In the genomic region with DNA sequence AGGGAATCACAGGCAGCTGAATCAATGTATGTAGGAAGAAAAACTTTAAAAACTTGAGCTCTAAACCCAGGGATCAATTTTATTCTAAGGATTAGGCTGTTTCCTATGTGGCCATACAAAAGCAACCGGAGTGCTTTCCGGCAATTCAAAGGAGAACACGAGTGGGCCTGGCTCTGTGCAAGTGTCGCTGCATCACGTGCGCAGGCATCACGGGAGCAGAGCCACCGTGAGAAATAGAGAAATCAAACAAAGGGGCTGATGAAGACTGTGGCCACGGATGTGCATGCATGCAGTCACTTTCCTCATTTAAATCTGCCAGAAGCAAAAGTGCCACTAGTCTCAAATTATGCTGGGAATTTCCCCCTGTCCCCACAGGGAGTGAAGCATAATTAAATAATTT, we compare ENCODE assay signal across 20 cellular contexts.
"Had no signal": no experiment of that assay in that cellular context is flagged by ENCODE, and none has a peak within 500 bp of the region (broad histone marks: within the 10 kb centered on the region; RNA-seq: fewer than 3 reads in every experiment).

No MANE protein-coding gene starts in this region.

- H3K4me1 ChIP-seq: foreskin keratinocyte, pancreas, prostate gland, testis had no signal

- H3K36me3 ChIP-seq: neural progenitor cell, pancreas, prostate gland had no signal

- H3K4me3 ChIP-seq: hepatocyte, lower lobe of right lung, neural progenitor cell, pancreas, prostate gland, spleen, testis, tibial nerve had no signal

- H3K27me3 Mint-ChIP-seq: stimulated activated naive CD8-positive, alpha-beta T cell treated with anti-CD3 and anti-CD28 coated beads, Interleukin-15, amount 100 ng/mL, for 72 hours had no signal

- FAIRE-seq: pancreas had no signal

- H3K36me3 Mint-ChIP-seq: naive thymus-derived CD4-positive, alpha-beta T cell; stimulated activated naive B cell treated with anti-CD40 and anti-IgM and Interleukin-4, amounts not matched to agents 10 μg/mL and 1 μg/mL and 100 μg/mL, for 72 hours had no signal

- H3K9ac ChIP-seq: neural progenitor cell had no signal

- H3K4me1 Mint-ChIP-seq: naive thymus-derived CD4-positive, alpha-beta T cell; stimulated activated naive CD8-positive, alpha-beta T cell treated with anti-CD3 and anti-CD28 coated beads, Interleukin-15, amount 100 ng/mL, for 72 hours had no signal

- H3K4me3 Mint-ChIP-seq: effector memory CD8-positive, alpha-beta T cell; naive thymus-derived CD4-positive, alpha-beta T cell; neural progenitor cell; stimulated activated naive B cell treated with anti-CD40 and anti-IgM and Interleukin-4, amounts not matched to agents 10 μg/mL and 1 μg/mL and 100 μg/mL, for 72 hours; stimulated activated naive CD8-positive, alpha-beta T cell treated with anti-CD3 and anti-CD28 coated beads, Interleukin-15, amount 100 ng/mL, for 72 hours had no signal

- H3K27ac ChIP-seq: foreskin keratinocyte, hepatocyte, lower lobe of right lung, neural progenitor cell, pancreas, prostate gland, testis, tibial nerve had no signal

- H3K9me3 Mint-ChIP-seq: effector memory CD8-positive, alpha-beta T cell; neural progenitor cell; stimulated activated naive B cell treated with anti-CD40 and anti-IgM and Interleukin-4, amounts not matched to agents 10 μg/mL and 1 μg/mL and 100 μg/mL, for 72 hours; stimulated activated naive CD8-positive, alpha-beta T cell treated with anti-CD3 and anti-CD28 coated beads, Interleukin-15, amount 100 ng/mL, for 72 hours had no signal

- H3K79me2 ChIP-seq: hepatocyte had no signal

- H3K27ac Mint-ChIP-seq: effector memory CD8-positive, alpha-beta T cell; naive thymus-derived CD4-positive, alpha-beta T cell; neural progenitor cell; stimulated activated naive B cell treated with anti-CD40 and anti-IgM and Interleukin-4, amounts not matched to agents 10 μg/mL and 1 μg/mL and 100 μg/mL, for 72 hours; stimulated activated naive CD8-positive, alpha-beta T cell treated with anti-CD3 and anti-CD28 coated beads, Interleukin-15, amount 100 ng/mL, for 72 hours had no signal

- H3K9me3 ChIP-seq: lower lobe of right lung, pancreas, prostate gland, spleen, testis, tibial nerve had no signal

- DNase-seq: cortex of kidney; effector memory CD8-positive, alpha-beta T cell; foreskin keratinocyte; lower lobe of right lung; mesenchymal stem cell; naive thymus-derived CD4-positive, alpha-beta T cell; pancreas; retina; spleen; stimulated activated CD4-positive, alpha-beta T cell treated with anti-CD3 and anti-CD28 coated beads, Interleukin-15, amount 100 ng/mL, for 24 hours; stimulated activated CD4-positive, alpha-beta T cell treated with anti-CD3 and anti-CD28 coated beads, Interleukin-1b, Interleukin-23, amount 100 ng/mL, for 48 hours; stimulated activated CD4-positive, alpha-beta T cell treated with anti-CD3 and anti-CD28 coated beads, Interleukin-4, amount 100 ng/mL, for 24 hours; stimulated activated naive B cell treated with anti-CD40 and anti-IgM and Interleukin-4, amounts not matched to agents 10 μg/mL and 1 μg/mL and 100 μg/mL, for 72 hours; stimulated activated naive CD8-positive, alpha-beta T cell treated with anti-CD3 and anti-CD28 coated beads, Interleukin-15, amount 100 ng/mL, for 72 hours; testis had no signal

- ATAC-seq: effector memory CD8-positive, alpha-beta T cell; foreskin keratinocyte; lower lobe of right lung; naive thymus-derived CD4-positive, alpha-beta T cell; pancreas; sciatic nerve; stimulated activated naive B cell treated with anti-CD40 and anti-IgM and Interleukin-4, amounts not matched to agents 10 μg/mL and 1 μg/mL and 100 μg/mL, for 72 hours; stimulated activated naive CD8-positive, alpha-beta T cell treated with anti-CD3 and anti-CD28 coated beads, Interleukin-15, amount 100 ng/mL, for 72 hours had no signal

- H3K4me2 ChIP-seq: hepatocyte, neural progenitor cell had no signal

- H3K27me3 ChIP-seq: foreskin keratinocyte, hepatocyte, neural progenitor cell, pancreas, spleen, testis, tibial nerve had no signal
